Comparison of ENCODE assay signal across 8 cellular contexts in genomic region chr19:55385236-55385748, GRCh38. TPM values are rescaled to one million over a fixed set of nuclear protein-coding genes. Genes with fewer than 3 reads are reported as not detected.
DNase-seq lines count a peak whose midpoint lies in the region; ATAC-seq and TF ChIP-seq lines count a peak whose summit lies in the region.

No MANE protein-coding gene starts in this region.

- no peak for TF ChIP-seq POLR2A in breast epithelium (IDR thresholded peaks at IDR 0.05)

- peak overlapping the region; percentile 98 for H3K27ac ChIP-seq in 22Rv1
- peak overlapping the region; percentile 96 for H3K27ac ChIP-seq in VCaP
- peak overlapping the region; percentile 91 to 96 for H3K27ac ChIP-seq in breast epithelium
- H3K27ac ChIP-seq in iPS-20b (ENCODE audit: low read length) = peak overlapping the region; percentile 71
- H3K27ac ChIP-seq in skeletal muscle tissue (ENCODE audit: low read depth, low read length) = peak overlapping the region; percentile 91

- no peak for TF ChIP-seq CTCF in 22Rv1 (IDR thresholded peaks at IDR 0.05)
- no peak for TF ChIP-seq CTCF in VCaP (conservative IDR thresholded peaks at IDR 0.05)
- no peak for TF ChIP-seq CTCF in breast epithelium (IDR thresholded peaks at IDR 0.05)

- peak; percentile 96 for DNase-seq in NCI-H2171 treated with DMSO at 0.1 percent for 48 hours (lab: John Stamatoyannopoulos, UW)
- peak; percentile 95 to 97 for DNase-seq in breast epithelium (ENCODE audit: low spot score in 2 of 2)

- ATAC-seq in GM18867 (IDR thresholded peaks at IDR 0.05; ENCODE audit: unreplicated experiment) (peak; percentile 50), HG03108 (IDR thresholded peaks at IDR 0.05; ENCODE audit: unreplicated experiment) (peak; percentile 59)

- peak overlapping the region; percentile 100; the same call in 1 of the 2 replicates for H3K9ac ChIP-seq in iPS-20b (ENCODE audit: low read depth, low read length)
- peak overlapping the region; percentile 92 to 95 (median 94) for H3K9ac ChIP-seq in skeletal muscle tissue (ENCODE audit: low read depth in 1 of 3, low read length in 3 of 3)

- H3K4me1 ChIP-seq in breast epithelium = peaks cover 18 to 25% of the 10 kb centered on the region in 2 donors
- H3K4me1 ChIP-seq in iPS-20b (ENCODE audit: insufficient read depth, low read length) = peaks cover 31% of the 10 kb centered on the region
- H3K4me1 ChIP-seq in skeletal muscle tissue (ENCODE audit: control insufficient read depth in 3 of 3, insufficient read depth in 3 of 3, low read length in 3 of 3) = peaks cover 44 to 60% (median 48%) of the 10 kb centered on the region in 3 donors

- H3K9me3 ChIP-seq in breast epithelium (no peaks in the 10 kb centered on the region), iPS-20b (ENCODE audit: insufficient read depth, low read depth, low read length) (no peaks in the 10 kb centered on the region), skeletal muscle tissue (ENCODE audit: control insufficient read depth in 3 of 3, low read length in 3 of 3) (no peaks in the 10 kb centered on the region)

- H3K36me3 ChIP-seq in breast epithelium = no peaks in the 10 kb centered on the region
- peaks cover 39% of the 10 kb centered on the region for H3K36me3 ChIP-seq in iPS-20b (ENCODE audit: insufficient read depth, low read depth, low read length)
- H3K36me3 ChIP-seq in skeletal muscle tissue (ENCODE audit: control insufficient read depth in 3 of 3, insufficient read depth in 3 of 3, low read length in 3 of 3) = peaks cover 26 to 32% (median 32%) of the 10 kb centered on the region in 3 donors

- intact Hi-C loops in breast epithelium (cut with DNase I; ENCODE audit: low total_unique reads) = no loop called here

- H3K4me3 ChIP-seq in breast epithelium (peak overlapping the region; percentile 77 to 89 (median 85)), iPS-20b (ENCODE audit: low read length) (peak overlapping the region; percentile 99), skeletal muscle tissue (ENCODE audit: low read length in 3 of 3) (peak overlapping the region; percentile 86 to 95 (median 88))

- no peaks in the 10 kb centered on the region for H3K27me3 ChIP-seq in breast epithelium
- H3K27me3 ChIP-seq in iPS-20b (ENCODE audit: insufficient read depth, low read length) = peaks cover 21% of the 10 kb centered on the region
- H3K27me3 ChIP-seq in skeletal muscle tissue (ENCODE audit: control insufficient read depth in 3 of 3, insufficient read depth in 3 of 3, low read length in 3 of 3) = no peaks in the 10 kb centered on the region

RNA-seq across cellular contexts. Expression of gene RPL28, which starts 0.4 kb away (rescaled TPM):
- 100 to 1,000 TPM; 462 to 673 (median 471) TPM for total RNA-seq in breast epithelium
- 229 TPM for total RNA-seq in skeletal muscle tissue

RNA-seq across cellular contexts. Expression of gene TMEM238, which starts 1.2 kb away (rescaled TPM):
- total RNA-seq in breast epithelium (10 to 100 TPM in 1 of 3 donors, 1 to 10 TPM in 2; 4.5 to 12.7 (median 9.8) TPM), skeletal muscle tissue (not detected)

RNA-seq across cellular contexts. Expression of gene TMEM190, which starts 8.7 kb away (rescaled TPM):
- total RNA-seq in breast epithelium = not detected
- total RNA-seq in skeletal muscle tissue = not detected

RNA-seq across cellular contexts. Expression of gene IL11, which starts 15.0 kb away (rescaled TPM):
- total RNA-seq in breast epithelium (1 to 10 TPM in 1 of 3 donors, under 1 TPM in 1, not detected in 1; 0.29 to 1.3 TPM), skeletal muscle tissue (not detected)

RNA-seq across cellular contexts. Expression of gene GARIN5B, which starts 22.2 kb away (rescaled TPM):
- total RNA-seq in breast epithelium = not detected
- not detected for total RNA-seq in skeletal muscle tissue

Comparison
In these comparisons a context has a peak if more than half of its experiments do, and no peak if none do; other contexts are left out.
1. Peak in every context shown above with its lines: DNase-seq, ATAC-seq, H3K4me3 ChIP-seq and H3K27ac ChIP-seq.